8 cellular contexts compared by ENCODE assay signal in the genomic region with DNA sequence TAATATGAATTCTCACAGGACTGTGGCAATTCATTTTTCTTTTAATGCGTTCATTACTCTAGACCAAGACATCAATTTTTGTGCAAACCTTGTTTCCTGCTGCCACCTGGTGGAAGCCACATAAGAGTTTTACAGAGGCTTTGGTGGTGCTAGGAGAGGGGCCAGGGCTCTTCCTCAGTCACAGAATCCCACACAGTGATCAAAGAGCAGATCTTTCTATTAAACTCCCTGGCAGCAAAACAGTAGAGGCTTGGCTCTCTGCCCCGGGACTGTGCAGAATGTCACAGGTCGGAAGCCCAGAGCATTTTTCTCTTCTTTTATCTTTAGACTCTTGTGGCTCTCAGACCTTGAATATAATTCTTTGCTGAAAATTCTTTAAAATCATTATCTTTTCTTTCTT.
A peak's percentile ranks its signal among the peaks of the same experiment; 100 is the strongest.
DNase-seq lines count a peak whose midpoint lies in the region; ATAC-seq and TF ChIP-seq lines count a peak whose summit lies in the region.

No MANE protein-coding gene starts in this region.

- no peak overlapping the region for H3K4me3 Mint-ChIP-seq in type B pancreatic cell

- peak; percentile 73 for ATAC-seq in HG03442 (IDR thresholded peaks at IDR 0.05; ENCODE audit: unreplicated experiment)
- no peak for ATAC-seq in GM19452 (IDR thresholded peaks at IDR 0.05; ENCODE audit: unreplicated experiment)

- H3K27me3 Mint-ChIP-seq in type B pancreatic cell: peaks cover 4% of the 10 kb centered on the region

- no peaks in the 10 kb centered on the region for H3K27me3 ChIP-seq in brain microvascular endothelial cell (replicated peaks)

- H3K27ac ChIP-seq in brain microvascular endothelial cell: no peak overlapping the region

- H3K27ac Mint-ChIP-seq in type B pancreatic cell: no peak overlapping the region

- H3K36me3 Mint-ChIP-seq in type B pancreatic cell: no peaks in the 10 kb centered on the region

- peak; percentile 68 for TF ChIP-seq CTCF in brain microvascular endothelial cell (IDR thresholded peaks at IDR 0.05; ENCODE audit: low read depth, low read length, missing control alignments)
- TF ChIP-seq CTCF in type B pancreatic cell (conservative IDR thresholded peaks at IDR 0.05): peak; percentile 91

- peaks cover 12% of the 10 kb centered on the region for H3K4me1 Mint-ChIP-seq in type B pancreatic cell (ENCODE audit: unreplicated experiment)

- peaks cover 8% of the 10 kb centered on the region for H3K9me3 Mint-ChIP-seq in type B pancreatic cell

- DNase-seq in stimulated activated CD4-positive, alpha-beta T cell treated with anti-CD3 and anti-CD28 coated beads, Interleukin-2, amount 100 ng/mL, for 48 hours: peak; percentile 5 to 7
- no peak for DNase-seq in stimulated activated CD4-positive, alpha-beta T cell treated with anti-CD3 and anti-CD28 coated beads, Interleukin-12 subunit alpha, Interleukin-12 subunit beta, amount 100 ng/mL, for 4 hours
- peak; percentile 17 for DNase-seq in NCI-H526 treated with DMSO at 0.1 percent for 48 hours (lab: John Stamatoyannopoulos, UW)
- peak; percentile 58 for DNase-seq in brain microvascular endothelial cell
- peak; percentile 28 for DNase-seq in kidney glomerular epithelial cell (lab: John Stamatoyannopoulos, UW)
- no peak for DNase-seq in type B pancreatic cell (ENCODE audit: extremely low spot score, unreplicated experiment)

- no peaks in the 10 kb centered on the region for H3K36me3 ChIP-seq in brain microvascular endothelial cell (replicated peaks)

- no peak overlapping the region for H3K4me3 ChIP-seq in brain microvascular endothelial cell (ENCODE audit: low read depth, low read length)

- in situ Hi-C loops in brain microvascular endothelial cell (cut with HindIII; ENCODE audit: low pct_ligation_motif_present, low sequenced_read_pairs): no loop called here

Comparison
In these comparisons a context has a peak if more than half of its experiments do, and no peak if none do; other contexts are left out.
1. DNase-seq: peak in stimulated activated CD4-positive, alpha-beta T cell treated with anti-CD3 and anti-CD28 coated beads, Interleukin-2, amount 100 ng/mL, for 48 hours (2 of 2), NCI-H526 treated with DMSO at 0.1 percent for 48 hours (single experiment), brain microvascular endothelial cell (single experiment) and kidney glomerular epithelial cell (single experiment); none in stimulated activated CD4-positive, alpha-beta T cell treated with anti-CD3 and anti-CD28 coated beads, Interleukin-12 subunit alpha, Interleukin-12 subunit beta, amount 100 ng/mL, for 4 hours (single experiment) and type B pancreatic cell (single experiment).